Comparison of ENCODE assay signal across 8 cellular contexts in the genomic region with DNA sequence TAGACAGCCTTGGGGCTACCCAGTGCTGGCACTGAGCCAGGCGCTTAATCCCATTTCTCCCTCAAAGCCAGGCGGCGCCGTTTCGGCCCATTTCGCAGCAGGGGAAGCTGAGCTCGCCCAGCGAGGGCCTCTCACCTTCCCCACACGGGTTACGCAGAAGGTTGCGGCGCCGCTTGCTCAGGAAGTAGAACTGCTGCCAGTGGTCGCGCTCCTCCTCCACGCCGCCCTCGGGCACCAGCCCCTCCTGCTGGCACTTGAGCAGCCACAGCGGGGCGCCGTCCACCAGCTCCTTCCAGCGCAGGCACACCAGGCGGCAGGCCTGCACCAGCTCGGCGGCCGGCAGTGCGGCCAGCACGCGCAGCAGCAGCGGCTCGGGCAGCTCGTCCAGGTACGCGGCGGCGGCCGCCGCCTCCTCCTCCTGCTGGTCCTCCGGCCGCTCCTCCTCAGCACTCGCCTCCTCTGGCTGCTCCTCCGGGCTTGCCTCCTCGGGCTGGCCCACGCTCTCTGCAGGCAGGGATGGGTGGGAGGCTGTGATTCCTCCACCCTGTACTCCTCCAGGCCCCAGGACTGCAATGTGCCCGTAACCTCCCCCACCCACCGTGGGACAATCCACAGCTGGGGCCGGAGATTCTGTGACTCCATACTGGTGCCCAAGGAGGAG. TPM values are rescaled to one million over a fixed set of nuclear protein-coding genes. Genes with fewer than 3 reads are reported as not detected.
DNase-seq lines count a peak whose midpoint lies in the region; ATAC-seq, FAIRE-seq and TF ChIP-seq lines count a peak whose summit lies in the region.

No MANE protein-coding gene starts in this region.

- H3K36me3 ChIP-seq in OCI-LY1 (ENCODE audit: insufficient read depth, low read length): no peaks in the 10 kb centered on the region

- CTCF ChIA-PET in A549 (lab: Yijun Ruan, JAX): interaction anchor here (0.6 to 11.1 kb wide), 30 partner anchors 9 to 613 kb away, joined by 3 to 124 read pairs (median 4); partner anchors contain the start of genes AGTRAP, DISP3 and FBXO6

- H3K4me1 ChIP-seq in A549 (peaks cover 16% of the 10 kb centered on the region), OCI-LY1 (ENCODE audit: insufficient read depth, low read length, severe bottlenecking) (peaks cover 24% of the 10 kb centered on the region)

- peak; percentile 14; the same call in 1 of the 2 replicates for TF ChIP-seq POLR2A in A549 (IDR thresholded peaks at IDR 0.05; ENCODE audit: low read length)

- H3K9me3 ChIP-seq in A549: no peaks in the 10 kb centered on the region
- no peaks in the 10 kb centered on the region for H3K9me3 ChIP-seq in OCI-LY1 (ENCODE audit: low read length)

- peak overlapping the region; percentile 26 for H3K4me3 ChIP-seq in A549
- H3K4me3 ChIP-seq in OCI-LY1 (ENCODE audit: low read depth, low read length, poor library complexity, severe bottlenecking): peak overlapping the region; percentile 47

- no peak for TF ChIP-seq EP300 in A549 (IDR thresholded peaks at IDR 0.05)

- WGBS in A549 (ENCODE audit: missing lambda C conversion rate): 50% methylated on average over 1 of the region's 47 CpGs

- no peaks in the 10 kb centered on the region for H3K27me3 Mint-ChIP-seq in natural killer cell treated with Interleukin-12 subunit alpha and Interleukin-12 subunit beta and Interleukin-15 and Interleukin-18, amount 100 ng/mL, for 72 hours

- H3K4me2 ChIP-seq in A549 (peak overlapping the region; percentile 83), OCI-LY1 (ENCODE audit: low read length) (peak overlapping the region; percentile 61)

- TF ChIP-seq CTCF in A549 (IDR thresholded peaks at IDR 0.05) (peak; percentile 79), OCI-LY1 (IDR thresholded peaks at IDR 0.05; ENCODE audit: low read length) (peak; percentile 87)

- no peaks in the 10 kb centered on the region for H4K20me1 ChIP-seq in OCI-LY1 (ENCODE audit: insufficient read depth, low read length)

- H3K9me3 Mint-ChIP-seq in natural killer cell treated with Interleukin-12 subunit alpha and Interleukin-12 subunit beta and Interleukin-15 and Interleukin-18, amount 100 ng/mL, for 72 hours: no peaks in the 10 kb centered on the region

- TF ChIP-seq RAD21 in A549 (conservative IDR thresholded peaks at IDR 0.05 in 1 of 2, IDR thresholded peaks at IDR 0.05 in 1 of 2): peak; percentile 65 to 76

- peak overlapping the region; percentile 71 to 89 for H3K27ac Mint-ChIP-seq in natural killer cell treated with Interleukin-12 subunit alpha and Interleukin-12 subunit beta and Interleukin-15 and Interleukin-18, amount 100 ng/mL, for 72 hours

- DNase-seq in A549 (ENCODE audit: low read depth in 1 of 2, low spot score in 1 of 2) (peak; percentile 57 to 84), GM19240 (ENCODE audit: insufficient read length, low spot score) (peak; percentile 45), fibroblast of gingiva (ENCODE audit: low read depth) (peak; percentile 49), NCI-H226 (no peak)
- peak; percentile 75 for DNase-seq in activated T-cell treated with anti-CD3 and anti-CD28 coated beads, Interleukin-2, amount 50 U/mL, for 1 hour
- DNase-seq in natural killer cell treated with Interleukin-12 subunit alpha and Interleukin-12 subunit beta and Interleukin-15 and Interleukin-18, amount 100 ng/mL, for 72 hours (ENCODE audit: low spot score): peak; percentile 95
- peak; percentile 40 to 70 (median 56) for DNase-seq in stimulated activated naive CD4-positive, alpha-beta T cell (lab: John Stamatoyannopoulos, UW)

- H3K79me2 ChIP-seq in OCI-LY1 (ENCODE audit: insufficient read depth, low read length): no peaks in the 10 kb centered on the region

- H3K4me3 Mint-ChIP-seq in natural killer cell treated with Interleukin-12 subunit alpha and Interleukin-12 subunit beta and Interleukin-15 and Interleukin-18, amount 100 ng/mL, for 72 hours: peak overlapping the region; percentile 80

- H3K36me3 Mint-ChIP-seq in natural killer cell treated with Interleukin-12 subunit alpha and Interleukin-12 subunit beta and Interleukin-15 and Interleukin-18, amount 100 ng/mL, for 72 hours: no peaks in the 10 kb centered on the region

- H3K9ac ChIP-seq in OCI-LY1 (ENCODE audit: low read length): peak overlapping the region; percentile 39; the same call in 1 of the 2 replicates

- H3K4me1 Mint-ChIP-seq in natural killer cell treated with Interleukin-12 subunit alpha and Interleukin-12 subunit beta and Interleukin-15 and Interleukin-18, amount 100 ng/mL, for 72 hours (ENCODE audit: low read depth in 2 of 2): peaks cover 27 to 28% of the 10 kb centered on the region in 2 donors

- FAIRE-seq in A549 (lab: Jason Lieb, UNC): no peak

- H3K9me2 ChIP-seq in OCI-LY1 (ENCODE audit: low read depth, low read length): no peaks in the 10 kb centered on the region

- POLR2A ChIA-PET in A549 (lab: Yijun Ruan, JAX): no interaction called here

- H3K27ac ChIP-seq in A549: peak overlapping the region; percentile 56 to 81; a peak in 5 of 6 replicates
- H3K27ac ChIP-seq in OCI-LY1 (ENCODE audit: low read depth, low read length, poor library complexity, severe bottlenecking): no peak overlapping the region

- ATAC-seq in A549: peak; percentile 62 to 84
- peak; percentile 89 to 92 for ATAC-seq in natural killer cell treated with Interleukin-12 subunit alpha and Interleukin-12 subunit beta and Interleukin-15 and Interleukin-18, amount 100 ng/mL, for 72 hours

- H2AFZ ChIP-seq in OCI-LY1 (ENCODE audit: low read length): no peak overlapping the region

- H3K27me3 ChIP-seq in OCI-LY1 (ENCODE audit: insufficient read depth, low read length): no peaks in the 10 kb centered on the region

- no peaks in the 10 kb centered on the region for H3F3A ChIP-seq in OCI-LY1 (ENCODE audit: insufficient read depth, low read length)

TF ChIP-seq in A549, 52 proteins besides CTCF, POLR2A, EP300 and RAD21 (continues in another document):
- TF ChIP-seq NPAS2 (CRISPR knock-in tag; IDR thresholded peaks at IDR 0.05; ENCODE audit: borderline replicate concordance) (no peak), HOXB5 (CRISPR knock-in tag; IDR thresholded peaks at IDR 0.05) (no peak)
- TF ChIP-seq, protein P1, sequence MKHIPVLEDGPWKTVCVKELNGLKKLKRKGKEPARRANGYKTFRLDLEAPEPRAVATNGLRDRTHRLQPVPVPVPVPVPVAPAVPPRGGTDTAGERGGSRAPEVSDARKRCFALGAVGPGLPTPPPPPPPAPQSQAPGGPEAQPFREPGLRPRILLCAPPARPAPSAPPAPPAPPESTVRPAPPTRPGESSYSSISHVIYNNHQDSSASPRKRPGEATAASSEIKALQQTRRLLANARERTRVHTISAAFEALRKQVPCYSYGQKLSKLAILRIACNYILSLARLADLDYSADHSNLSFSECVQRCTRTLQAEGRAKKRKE (CRISPR knock-in tag; IDR thresholded peaks at IDR 0.05; ENCODE audit: low read depth): no peak
- TF ChIP-seq, protein P2, sequence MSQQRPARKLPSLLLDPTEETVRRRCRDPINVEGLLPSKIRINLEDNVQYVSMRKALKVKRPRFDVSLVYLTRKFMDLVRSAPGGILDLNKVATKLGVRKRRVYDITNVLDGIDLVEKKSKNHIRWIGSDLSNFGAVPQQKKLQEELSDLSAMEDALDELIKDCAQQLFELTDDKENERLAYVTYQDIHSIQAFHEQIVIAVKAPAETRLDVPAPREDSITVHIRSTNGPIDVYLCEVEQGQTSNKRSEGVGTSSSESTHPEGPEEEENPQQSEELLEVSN (IDR thresholded peaks at IDR 0.05; ENCODE audit: borderline replicate concordance, low read depth): no peak

RNA-seq across cellular contexts. Expression of gene FBXO2, which starts 3.8 kb away (rescaled TPM):
- 5.8 and 8.5 TPM in 2 replicates for polyA plus RNA-seq in A549 (2011; rRNA removed)
- polyA plus RNA-seq in A549 (2012; cell fraction: cytosol; rRNA removed): 7.1 and 7.3 TPM in 2 replicates
- polyA plus RNA-seq in A549 (2012; cell fraction: nucleus; rRNA removed): 7.6 and 8.2 TPM in 2 replicates
- polyA plus RNA-seq in A549 (2017; fragmentation: RNase III; extraction: RNeasy Plus Mini Kit Qiagen cat#74134 plus additional on column Dnase treatment): 14.3 to 35.2 TPM (median 31.2 TPM) in 3 replicates
- 3.0 and 4.5 TPM in 2 replicates for polyA minus RNA-seq in A549 (2011; rRNA and poly(A)+ RNA removed)
- total RNA-seq in natural killer cell treated with Interleukin-12 subunit alpha and Interleukin-12 subunit beta and Interleukin-15 and Interleukin-18, amount 100 ng/mL, for 72 hours: 10 to 100 TPM; 13.2 to 16.3 TPM

RNA-seq across cellular contexts. Expression of gene FBXO44, which starts 4.2 kb away (rescaled TPM):
- polyA plus RNA-seq in A549 (2011; rRNA removed) (10.3 and 10.4 TPM in 2 replicates), A549 (2017; fragmentation: RNase III; extraction: RNeasy Plus Mini Kit Qiagen cat#74134 plus additional on column Dnase treatment) (21.7 to 27.3 TPM (median 26.9 TPM) in 3 replicates)
- polyA plus RNA-seq in A549 (2012; cell fraction: cytosol; rRNA removed): 21.9 and 29.7 TPM in 2 replicates
- 90.7 and 96.8 TPM in 2 replicates for polyA plus RNA-seq in A549 (2012; cell fraction: nucleus; rRNA removed)
- polyA minus RNA-seq in A549 (2011; rRNA and poly(A)+ RNA removed): 8.1 and 8.8 TPM in 2 replicates
- 10 to 100 TPM; 45.4 to 49.7 TPM for total RNA-seq in natural killer cell treated with Interleukin-12 subunit alpha and Interleukin-12 subunit beta and Interleukin-15 and Interleukin-18, amount 100 ng/mL, for 72 hours

RNA-seq across cellular contexts. Expression of gene FBXO6, which starts 13.5 kb away (rescaled TPM):
- polyA plus RNA-seq in A549 (2011; rRNA removed): 7.7 and 8.5 TPM in 2 replicates
- 14.3 and 18.0 TPM in 2 replicates for polyA plus RNA-seq in A549 (2012; cell fraction: cytosol; rRNA removed)
- 6.8 and 9.0 TPM in 2 replicates for polyA plus RNA-seq in A549 (2012; cell fraction: nucleus; rRNA removed)
- polyA plus RNA-seq in A549 (2017; fragmentation: RNase III; extraction: RNeasy Plus Mini Kit Qiagen cat#74134 plus additional on column Dnase treatment): 4.8 to 5.5 TPM (median 5.4 TPM) in 3 replicates
- polyA minus RNA-seq in A549 (2011; rRNA and poly(A)+ RNA removed): 6.7 and 7.7 TPM in 2 replicates
- total RNA-seq in natural killer cell treated with Interleukin-12 subunit alpha and Interleukin-12 subunit beta and Interleukin-15 and Interleukin-18, amount 100 ng/mL, for 72 hours: 100 to 1,000 TPM in 1 of 2 donors, 10 to 100 TPM in 1; 42.9 to 106 TPM

RNA-seq across cellular contexts. Expression of gene MAD2L2, which starts 30.5 kb away (rescaled TPM):
- polyA plus RNA-seq in A549 (2011; rRNA removed): 32.5 and 35.4 TPM in 2 replicates
- polyA plus RNA-seq in A549 (2012; cell fraction: cytosol; rRNA removed): 67.2 and 71.8 TPM in 2 replicates
- polyA plus RNA-seq in A549 (2012; cell fraction: nucleus; rRNA removed): 52.5 and 53.0 TPM in 2 replicates
- polyA plus RNA-seq in A549 (2017; fragmentation: RNase III; extraction: RNeasy Plus Mini Kit Qiagen cat#74134 plus additional on column Dnase treatment): 30.6 to 31.7 TPM (median 31.2 TPM) in 3 replicates
- polyA minus RNA-seq in A549 (2011; rRNA and poly(A)+ RNA removed): 34.5 and 39.9 TPM in 2 replicates
- 100 to 1,000 TPM; 115 to 153 TPM for total RNA-seq in natural killer cell treated with Interleukin-12 subunit alpha and Interleukin-12 subunit beta and Interleukin-15 and Interleukin-18, amount 100 ng/mL, for 72 hours

RNA-seq across cellular contexts. Expression of gene DRAXIN, which starts 41.0 kb away (rescaled TPM):
- 0.03 and 0.04 TPM in 2 replicates for polyA plus RNA-seq in A549 (2011; rRNA removed)
- under 0.01 and 0.01 TPM in 2 replicates for polyA plus RNA-seq in A549 (2012; cell fraction: cytosol; rRNA removed)
- 0.01 and 0.04 TPM in 2 replicates for polyA plus RNA-seq in A549 (2012; cell fraction: nucleus; rRNA removed)
- polyA plus RNA-seq in A549 (2017; fragmentation: RNase III; extraction: RNeasy Plus Mini Kit Qiagen cat#74134 plus additional on column Dnase treatment): 0.03 to 0.08 TPM in 2 of 3 replicates, not detected in the other
- not detected in 2 replicates for polyA minus RNA-seq in A549 (2011; rRNA and poly(A)+ RNA removed)
- 10 to 100 TPM; 29.3 to 41.5 TPM for total RNA-seq in natural killer cell treated with Interleukin-12 subunit alpha and Interleukin-12 subunit beta and Interleukin-15 and Interleukin-18, amount 100 ng/mL, for 72 hours
